23 cellular contexts compared by ENCODE assay signal in the genomic region with DNA sequence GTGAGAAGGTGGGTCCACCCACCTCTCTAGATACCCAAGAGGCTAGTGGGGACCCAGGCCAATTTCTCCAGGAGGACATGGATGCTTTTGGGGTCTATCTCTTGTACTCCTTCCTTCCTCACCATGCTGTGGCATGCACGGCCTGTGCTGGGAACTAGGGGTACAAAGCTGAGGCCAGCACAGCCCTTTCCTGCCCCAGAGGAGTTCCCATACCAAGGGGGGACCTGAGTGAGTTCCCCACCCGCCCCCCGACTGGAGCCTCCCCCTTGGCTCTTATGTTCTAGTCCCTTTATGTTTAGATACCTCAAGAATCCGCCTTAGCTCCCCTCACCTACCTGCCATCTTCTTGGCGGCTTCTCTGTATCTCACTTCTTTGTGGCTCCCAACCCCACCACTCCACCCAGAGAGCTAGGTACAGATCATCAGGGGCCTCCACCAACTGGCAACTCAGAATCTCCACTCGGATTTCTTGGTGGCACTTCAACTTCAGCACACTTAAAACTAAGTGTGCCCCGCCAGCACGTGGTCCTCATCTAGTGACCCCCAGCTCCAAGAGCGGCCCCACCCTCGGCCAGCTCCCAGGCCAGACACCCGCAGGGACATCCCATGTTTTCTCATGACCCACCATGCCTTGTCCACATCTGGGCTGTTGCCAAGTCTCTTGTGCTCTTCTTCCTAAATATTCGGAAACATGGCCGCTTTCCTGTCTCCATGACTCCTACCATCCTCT.
DNase-seq lines count a peak whose midpoint lies in the region; ATAC-seq and TF ChIP-seq lines count a peak whose summit lies in the region.
"Had no signal": no experiment of that assay in that cellular context is flagged by ENCODE, and none has a peak within 500 bp of the region (broad histone marks: within the 10 kb centered on the region; RNA-seq: fewer than 3 reads in every experiment).

No MANE protein-coding gene starts in this region.

- TF ChIP-seq CTCF in breast epithelium (IDR thresholded peaks at IDR 0.05) (no peak), mammary epithelial cell (conservative IDR thresholded peaks at IDR 0.05 in 1 of 2, IDR thresholded peaks at IDR 0.05 in 1 of 2; ENCODE audit: extremely low read depth in 1 of 2, insufficient read depth in 1 of 2, low read depth in 1 of 2, low read length in 2 of 2) (no peak), endodermal cell (conservative IDR thresholded peaks at IDR 0.05) (no peak), Caco-2 (IDR thresholded peaks at IDR 0.05; ENCODE audit: insufficient read depth in 1 of 2, low read depth in 1 of 2, low read length in 1 of 2, severe bottlenecking in 1 of 2, unreplicated experiment in 1 of 2) (no peak)

- DNase-seq in breast epithelium (ENCODE audit: low spot score in 2 of 2) (peak; percentile 11 to 42), mammary epithelial cell (no peak), endodermal cell (peak; percentile 14), posterior vena cava (ENCODE audit: low spot score) (peak; percentile 59), Caco-2 (no peak)
- DNase-seq: activated CD4-positive, alpha-beta T cell treated with anti-CD3 and anti-CD28 coated beads for 1 hour; activated gamma-delta T cell treated with Interleukin-2 at 50 U/mL for 16 hours; central memory CD4-positive, alpha-beta T cell; effector CD4-positive, alpha-beta T cell; MM.1S; NCI-H1436 treated with DMSO at 0.1 percent for 48 hours; NCI-H748 treated with DMSO at 0.1 percent for 48 hours; nephron progenitor cell; psoas muscle; stimulated activated CD4-positive, alpha-beta T cell treated with anti-CD3 and anti-CD28 coated beads, Interleukin-4, amount 100 ng/mL, for 1 hour; stimulated activated naive CD8-positive, alpha-beta T cell treated with anti-CD3 and anti-CD28 coated beads, Interleukin-15, amount 100 ng/mL, for 72 hours; uterus had no signal

- H3K9me3 ChIP-seq in breast epithelium (no peaks in the 10 kb centered on the region), mammary epithelial cell (replicated peaks; ENCODE audit: insufficient read depth, low read length) (peaks cover 4% of the 10 kb centered on the region), endodermal cell (ENCODE audit: control insufficient read depth, low read length) (no peaks in the 10 kb centered on the region), Caco-2 (no peaks in the 10 kb centered on the region)
- H3K9me3 ChIP-seq: psoas muscle, uterus had no signal

- intact Hi-C loops in breast epithelium (cut with DNase I; ENCODE audit: low total_unique reads): no loop called here
- intact Hi-C loops in mammary epithelial cell (cut with micrococcal nuclease): no loop called here
- intact Hi-C loops in posterior vena cava (cut with DNase I): no loop called here
- intact Hi-C loops in Caco-2 (cut with micrococcal nuclease; ENCODE audit: unreplicated experiment): no loop called here

- POLR2A ChIA-PET in Caco-2 (lab: Charles Lee): no interaction called here

- ATAC-seq in esophagus mucosa: no peak
- ATAC-seq in GM21447 (IDR thresholded peaks at IDR 0.05; ENCODE audit: unreplicated experiment): no peak
- ATAC-seq in GM18519 (IDR thresholded peaks at IDR 0.05; ENCODE audit: low FRiP score, unreplicated experiment): no peak
- ATAC-seq: psoas muscle, Right ventricle myocardium inferior had no signal

- H3K4me1 Mint-ChIP-seq in endodermal cell: peaks cover 6% of the 10 kb centered on the region
- H3K4me1 Mint-ChIP-seq in Caco-2 (ENCODE audit: low read depth, unreplicated experiment): no peaks in the 10 kb centered on the region
- H3K4me1 Mint-ChIP-seq: nephron progenitor cell; stimulated activated naive CD8-positive, alpha-beta T cell treated with anti-CD3 and anti-CD28 coated beads, Interleukin-15, amount 100 ng/mL, for 72 hours had no signal

- H3K27me3 Mint-ChIP-seq in endodermal cell (ENCODE audit: insufficient read depth) (peaks cover 7% of the 10 kb centered on the region), Caco-2 (ENCODE audit: insufficient read depth, unreplicated experiment) (peaks cover 8% of the 10 kb centered on the region)

- no peak overlapping the region for H3K4me3 Mint-ChIP-seq in endodermal cell
- no peak overlapping the region for H3K4me3 Mint-ChIP-seq in Caco-2 (ENCODE audit: unreplicated experiment)
- H3K4me3 Mint-ChIP-seq: nephron progenitor cell; stimulated activated naive CD8-positive, alpha-beta T cell treated with anti-CD3 and anti-CD28 coated beads, Interleukin-15, amount 100 ng/mL, for 72 hours had no signal

- H3K79me2 ChIP-seq in mammary epithelial cell (ENCODE audit: insufficient read depth, low read length): no peaks in the 10 kb centered on the region

- H3K4me2 ChIP-seq in mammary epithelial cell (ENCODE audit: insufficient read depth, low read depth, low read length): no peak overlapping the region

- H3K4me1 ChIP-seq in breast epithelium (no peaks in the 10 kb centered on the region), mammary epithelial cell (ENCODE audit: insufficient read depth, low read length) (no peaks in the 10 kb centered on the region), endodermal cell (ENCODE audit: control insufficient read depth, insufficient read depth, low read length) (no peaks in the 10 kb centered on the region), Caco-2 (no peaks in the 10 kb centered on the region)
- H3K4me1 ChIP-seq: psoas muscle, uterus had no signal

- no peak for TF ChIP-seq POLR2A in breast epithelium (IDR thresholded peaks at IDR 0.05)

- H4K20me1 ChIP-seq in mammary epithelial cell (ENCODE audit: insufficient read depth, low read length): no peaks in the 10 kb centered on the region

- H3K9me3 Mint-ChIP-seq in endodermal cell (peaks cover 13% of the 10 kb centered on the region), Caco-2 (ENCODE audit: unreplicated experiment) (peaks cover 14% of the 10 kb centered on the region)

- CTCF ChIA-PET in mammary epithelial cell (lab: Charles Lee; ENCODE audit: low non-redundant PET): no interaction called here
- CTCF ChIA-PET in Caco-2 (lab: Charles Lee): no interaction called here

- in situ Hi-C loops in mammary epithelial cell (cut with MboI; ENCODE audit: low sequenced_read_pairs in 2 of 2): no loop called here

- H3K9ac ChIP-seq in mammary epithelial cell (ENCODE audit: insufficient read depth, low read length): no peak overlapping the region
- no peak overlapping the region for H3K9ac ChIP-seq in endodermal cell (ENCODE audit: extremely low read depth, low read length, poor library complexity, severe bottlenecking)

- 93% methylated on average over 9 of the region's 13 CpGs for WGBS in mammary epithelial cell (ENCODE audit: low coverage, missing lambda C conversion rate)
- WGBS in endodermal cell (ENCODE audit: insufficient coverage in 1 of 2, insufficient read length in 1 of 2), 2 experiments: 91 to 96% methylated on average over 10 to 13 of the region's 13 CpGs

- H2AFZ ChIP-seq in mammary epithelial cell (ENCODE audit: low read depth, low read length): no peak overlapping the region

- H3K4me3 ChIP-seq in breast epithelium (no peak overlapping the region), mammary epithelial cell (replicated peaks in 1 of 3; ENCODE audit: insufficient read depth in 1 of 3, low read depth in 2 of 3, low read length in 3 of 3) (no peak overlapping the region), endodermal cell (ENCODE audit: low read length) (no peak overlapping the region), Caco-2 (ENCODE audit: low read depth, low read length) (no peak overlapping the region)
- H3K4me3 ChIP-seq: psoas muscle, smooth muscle cell, uterus had no signal

- BruUV-seq in mammary epithelial cell (replicated peaks; lab: Mats Ljungman, UMichigan) (no TSS peak), Caco-2 (replicated peaks; lab: Mats Ljungman, UMichigan) (no TSS peak)

- no peak overlapping the region for H3K27ac Mint-ChIP-seq in endodermal cell
- no peak overlapping the region for H3K27ac Mint-ChIP-seq in Caco-2 (ENCODE audit: unreplicated experiment)
- H3K27ac Mint-ChIP-seq: nephron progenitor cell had no signal

- H3K36me3 Mint-ChIP-seq in endodermal cell (ENCODE audit: low read depth) (no peaks in the 10 kb centered on the region), Caco-2 (ENCODE audit: insufficient read depth, unreplicated experiment) (no peaks in the 10 kb centered on the region)

- H3K27me3 ChIP-seq in breast epithelium (no peaks in the 10 kb centered on the region), mammary epithelial cell (ENCODE audit: insufficient read depth, low read length) (no peaks in the 10 kb centered on the region), endodermal cell (ENCODE audit: control insufficient read depth, insufficient read depth, low read length, poor library complexity, severe bottlenecking) (no peaks in the 10 kb centered on the region), Caco-2 (replicated peaks; ENCODE audit: control insufficient read depth, insufficient read depth, low read length) (no peaks in the 10 kb centered on the region)
- H3K27me3 ChIP-seq: uterus had no signal

- H3K27ac ChIP-seq in breast epithelium: no peak overlapping the region
- no peak overlapping the region for H3K27ac ChIP-seq in mammary epithelial cell (ENCODE audit: insufficient read depth, low read depth, low read length)
- H3K27ac ChIP-seq in endodermal cell (ENCODE audit: low read depth, low read length): no peak overlapping the region
- H3K27ac ChIP-seq: C4-2B, psoas muscle, uterus had no signal

- H3K36me3 ChIP-seq in breast epithelium (no peaks in the 10 kb centered on the region), mammary epithelial cell (ENCODE audit: insufficient read depth, low read length) (no peaks in the 10 kb centered on the region), endodermal cell (ENCODE audit: control insufficient read depth, insufficient read depth, low read length) (no peaks in the 10 kb centered on the region), Caco-2 (ENCODE audit: control insufficient read depth, insufficient read depth, low read length) (no peaks in the 10 kb centered on the region)
- H3K36me3 ChIP-seq: uterus had no signal

- dilution Hi-C loops in mammary epithelial cell (cut with HindIII; ENCODE audit: low sequenced_read_pairs): no loop called here

Comparison
In these comparisons a context has a peak if more than half of its experiments do, and no peak if none do; other contexts are left out.
1. DNase-seq: peak in breast epithelium (2 of 2), endodermal cell (single experiment) and posterior vena cava (single experiment); none in mammary epithelial cell (single experiment) and Caco-2 (0 of 2).